ENCODE assay signal across 8 cellular contexts in genomic region chr3:107522510-107523360, GRCh38. TPM values are rescaled to one million over a fixed set of nuclear protein-coding genes. Genes with fewer than 3 reads are reported as not detected.
DNase-seq lines count a peak whose midpoint lies in the region; ATAC-seq lines count a peak whose summit lies in the region.

Gene BBX (plus strand): TSS chr3:107522962. CDS start chr3:107710461, 187,499 bp downstream.

- peak within 1 kb of the TSS; percentile 83 to 98 (median 97) for H3K27ac Mint-ChIP-seq in IgD-negative memory B cell

- DNase-seq in DMS 273 treated with DMSO at 0.1 percent for 48 hours (lab: John Stamatoyannopoulos, UW) (peak; percentile 98), OCI-M1 (lab: John Stamatoyannopoulos, UW) (peak; percentile 94), activated T-cell treated with anti-CD3 and anti-CD28 coated beads for 24 hours (ENCODE audit: low read depth) (peak; percentile 90), epidermal melanocyte (ENCODE audit: insufficient read length, low spot score) (peak; percentile 57), middle frontal gyrus (ENCODE audit: extremely low spot score, low spot score) (peak; percentile 88)
- peak; percentile 81 to 85 for DNase-seq in stimulated activated CD8-positive, alpha-beta memory T cell treated with anti-CD3 and anti-CD28 coated beads, Interleukin-2, amount 100 ng/mL, for 1 hour (ENCODE audit: low read depth in 2 of 2)

- no peaks in the 10 kb centered on the region for H3K36me3 Mint-ChIP-seq in IgD-negative memory B cell

- H3K4me1 Mint-ChIP-seq in IgD-negative memory B cell = peaks cover 12 to 25% (median 25%) of the 10 kb centered on the region in 3 donors

- H3K4me3 Mint-ChIP-seq in IgD-negative memory B cell = peak within 1 kb of the TSS; percentile 93 to 100 (median 98)

- no peaks in the 10 kb centered on the region for H3K9me3 Mint-ChIP-seq in IgD-negative memory B cell

- peak; percentile 94 for ATAC-seq in GM21576 (IDR thresholded peaks at IDR 0.05; ENCODE audit: unreplicated experiment)

- H3K27me3 Mint-ChIP-seq in IgD-negative memory B cell = peaks cover 1% of the 10 kb centered on the region

RNA-seq across cellular contexts. Expression of gene BBX, which starts in this region (rescaled TPM):
- polyA plus RNA-seq in IgD-negative memory B cell = 112 TPM

Comparison
In these comparisons a context has a peak if more than half of its experiments do, and no peak if none do; other contexts are left out.
1. Peak in every context shown above with its lines: DNase-seq and ATAC-seq.